ENCODE assay signal across 38 cellular contexts in the genomic region with DNA sequence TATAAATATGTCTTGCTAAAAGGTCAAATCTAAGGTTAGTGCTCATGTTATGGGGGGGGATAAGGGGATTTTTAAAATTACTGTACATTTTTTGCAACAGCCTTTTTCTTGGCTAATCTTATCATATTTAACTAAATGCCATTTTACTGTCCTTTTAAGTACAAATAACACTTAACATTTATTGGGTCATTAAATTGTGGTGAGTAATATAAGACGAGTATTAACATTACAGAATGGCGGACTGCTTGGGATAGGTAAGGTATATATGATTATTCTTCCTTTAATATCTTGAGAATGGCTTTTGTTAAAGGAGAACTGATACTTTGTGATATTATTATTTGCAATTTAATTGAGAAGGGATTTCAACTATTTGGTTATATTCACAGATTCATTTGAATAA. TPM values are rescaled to one million over a fixed set of nuclear protein-coding genes. Genes with fewer than 3 reads are reported as not detected.
"Had no signal": no experiment of that assay in that cellular context is flagged by ENCODE, and none has a peak within 500 bp of the region (broad histone marks: within the 10 kb centered on the region; RNA-seq: fewer than 3 reads in every experiment).

No MANE protein-coding gene starts in this region.

- H3K27me3 ChIP-seq: MG63 had no signal

- H3K9me3 ChIP-seq: MG63 had no signal

- DNase-seq: Karpas-422, Kasumi-1, MG63, MM.1S, MV-4-11, NCI-H1048, NCI-H1092, NCI-H1092 treated with DMSO at 0.1 percent for 48 hours, NCI-H1105, NCI-H1105 treated with DMSO at 0.1 percent for 48 hours, NCI-H1417, NCI-H1417 treated with DMSO at 0.1 percent for 48 hours, NCI-H1436, NCI-H1436 treated with DMSO at 0.1 percent for 48 hours, NCI-H146, NCI-H1694, NCI-H1694 treated with DMSO at 0.1 percent for 48 hours, NCI-H187, NCI-H187 treated with DMSO at 0.1 percent for 48 hours, NCI-H1930, NCI-H2029, NCI-H2029 treated with DMSO at 0.1 percent for 48 hours, NCI-H2081, NCI-H2081 treated with DMSO at 0.1 percent for 48 hours, NCI-H2107, NCI-H2171, NCI-H2171 treated with DMSO at 0.1 percent for 48 hours, NCI-H2227 treated with DMSO at 0.1 percent for 48 hours, NCI-H226, NCI-H345, NCI-H446, NCI-H446 treated with DMSO at 0.1 percent for 48 hours, NCI-H510A, NCI-H510A treated with DMSO at 0.1 percent for 48 hours, NCI-H524 had no signal

- H3K4me3 ChIP-seq: MG63 had no signal

RNA-seq across cellular contexts. Expression of gene GPR151, which starts 33.2 kb away (rescaled TPM):
- total RNA-seq: LHCN-M2, M059J, NCI-H460 had no signal
